ENCODE assay signal across 8 cellular contexts in genomic region chrX:40172169-40172979, GRCh38.
DNase-seq lines count a peak whose midpoint lies in the region; ATAC-seq, FAIRE-seq and TF ChIP-seq lines count a peak whose summit lies in the region.

No MANE protein-coding gene starts in this region.

- H3K4me2 ChIP-seq in MM.1S (ENCODE audit: low read depth, low read length) = no peak overlapping the region

- no peaks in the 10 kb centered on the region for H3K36me3 Mint-ChIP-seq in chondrocyte (ENCODE audit: low read depth)

- H3K4me1 ChIP-seq in Peyer's patch (peaks cover 0 to 29% (median 0%) of the 10 kb centered on the region in 4 donors), right lobe of liver (peaks cover 0 to 20% (median 8%) of the 10 kb centered on the region in 4 donors), MM.1S (ENCODE audit: low read length) (peaks cover 10% of the 10 kb centered on the region)

- H3K27ac ChIP-seq in Peyer's patch (peak overlapping the region; percentile 91 to 100 (median 99)), right lobe of liver (peak overlapping the region; percentile 79 to 91 (median 79)), MM.1S (ENCODE audit: low read length) (no peak overlapping the region)

- peak; percentile 16 to 43 (median 35) for ATAC-seq in right lobe of liver

- H3K9me3 ChIP-seq in Peyer's patch (no peaks in the 10 kb centered on the region), right lobe of liver (no peaks in the 10 kb centered on the region), MM.1S (replicated peaks; ENCODE audit: insufficient read depth, low read length) (no peaks in the 10 kb centered on the region)

- H3K27me3 ChIP-seq in Peyer's patch = no peaks in the 10 kb centered on the region
- no peaks in the 10 kb centered on the region for H3K27me3 ChIP-seq in right lobe of liver
- no peaks in the 10 kb centered on the region for H3K27me3 ChIP-seq in MM.1S (replicated peaks; ENCODE audit: insufficient read depth, low read length)

- peak overlapping the region; percentile 70 for H3K4me3 Mint-ChIP-seq in chondrocyte (ENCODE audit: unreplicated experiment)

- no peaks in the 10 kb centered on the region for H3K27me3 Mint-ChIP-seq in chondrocyte (ENCODE audit: low read depth)

- H3K9me2 ChIP-seq in MM.1S (replicated peaks; ENCODE audit: insufficient read depth, low read length) = no peaks in the 10 kb centered on the region

- FAIRE-seq in GM12892 (lab: Jason Lieb, UNC) = peak; percentile 40

- intact Hi-C loops in right lobe of liver (cut with DNase I) = loop anchor here in 1 of 2 donors (5.0 to 10.0 kb wide), 2 partner anchors 75 to 158 kb away; partner anchors contain the start of gene BCOR

- WGBS in right lobe of liver (ENCODE audit: insufficient coverage, low coverage, low lambda C conversion rate, missing lambda C conversion rate) = 1% methylated on average over 14 of the region's 75 CpGs

- TF ChIP-seq CTCF in Peyer's patch (IDR thresholded peaks at IDR 0.05) = no peak
- TF ChIP-seq CTCF in chondrocyte (IDR thresholded peaks at IDR 0.05) = peak; percentile 2
- TF ChIP-seq CTCF in right lobe of liver (IDR thresholded peaks at IDR 0.05) = no peak
- no peak for TF ChIP-seq CTCF in MM.1S (IDR thresholded peaks at IDR 0.05; ENCODE audit: low read length)

- H2AFZ ChIP-seq in MM.1S (ENCODE audit: low read length) = no peak overlapping the region

- H3F3A ChIP-seq in MM.1S (ENCODE audit: insufficient read depth, low read length) = peaks cover 17% of the 10 kb centered on the region

- no peak overlapping the region for H3K9ac ChIP-seq in MM.1S (ENCODE audit: low read length)

- no peak for TF ChIP-seq POLR2A in GM12892 (IDR thresholded peaks at IDR 0.05; ENCODE audit: low read depth, low read length)
- peak; percentile 30 to 37 for TF ChIP-seq POLR2A in Peyer's patch (IDR thresholded peaks at IDR 0.05)
- TF ChIP-seq POLR2A in right lobe of liver (IDR thresholded peaks at IDR 0.05) = peak; percentile 50

- DNase-seq in GM12892 (ENCODE audit: insufficient read length) = no peak
- DNase-seq in Peyer's patch = peak in 2 of 3 donors; percentile 73 to 78
- DNase-seq in chondrocyte (ENCODE audit: low spot score) = peak; percentile 95
- DNase-seq in right lobe of liver = peak; percentile 72 to 80 (median 75)
- peak; percentile 16 for DNase-seq in superior temporal gyrus (ENCODE audit: extremely low spot score)
- DNase-seq in cerebellar nuclear complex (lab: John Stamatoyannopoulos, UW) = no peak
- no peak for DNase-seq in MM.1S
- no peak for DNase-seq in NCI-H1436 (lab: John Stamatoyannopoulos, UW)

- peak overlapping the region; percentile 27 for H3K27ac Mint-ChIP-seq in chondrocyte (ENCODE audit: unreplicated experiment)

- H3K4me3 ChIP-seq in Peyer's patch (peak overlapping the region; percentile 43 to 56 (median 51)), right lobe of liver (peak overlapping the region; percentile 36 to 56 (median 51)), MM.1S (ENCODE audit: low read length) (no peak overlapping the region)

- peaks cover 38% of the 10 kb centered on the region for H3K79me2 ChIP-seq in MM.1S (ENCODE audit: low read length)

- no peaks in the 10 kb centered on the region for H3K9me3 Mint-ChIP-seq in chondrocyte (ENCODE audit: low read depth)

- peaks cover 46% of the 10 kb centered on the region for H3K4me1 Mint-ChIP-seq in chondrocyte (ENCODE audit: low read depth)

- H3K36me3 ChIP-seq in Peyer's patch (no peaks in the 10 kb centered on the region), right lobe of liver (no peaks in the 10 kb centered on the region), MM.1S (replicated peaks; ENCODE audit: insufficient read depth, low read length) (no peaks in the 10 kb centered on the region)

- no peaks in the 10 kb centered on the region for H4K20me1 ChIP-seq in MM.1S (ENCODE audit: insufficient read depth, low read length)

Comparison
In these comparisons a context has a peak if more than half of its experiments do, and no peak if none do; other contexts are left out.
1. DNase-seq: peak in Peyer's patch (2 of 3), chondrocyte (single experiment), right lobe of liver (3 of 3) and superior temporal gyrus (single experiment); none in GM12892 (single experiment), cerebellar nuclear complex (0 of 2), MM.1S (single experiment) and NCI-H1436 (single experiment).